ENCODE assay signal across 8 cellular contexts in the genomic region with DNA sequence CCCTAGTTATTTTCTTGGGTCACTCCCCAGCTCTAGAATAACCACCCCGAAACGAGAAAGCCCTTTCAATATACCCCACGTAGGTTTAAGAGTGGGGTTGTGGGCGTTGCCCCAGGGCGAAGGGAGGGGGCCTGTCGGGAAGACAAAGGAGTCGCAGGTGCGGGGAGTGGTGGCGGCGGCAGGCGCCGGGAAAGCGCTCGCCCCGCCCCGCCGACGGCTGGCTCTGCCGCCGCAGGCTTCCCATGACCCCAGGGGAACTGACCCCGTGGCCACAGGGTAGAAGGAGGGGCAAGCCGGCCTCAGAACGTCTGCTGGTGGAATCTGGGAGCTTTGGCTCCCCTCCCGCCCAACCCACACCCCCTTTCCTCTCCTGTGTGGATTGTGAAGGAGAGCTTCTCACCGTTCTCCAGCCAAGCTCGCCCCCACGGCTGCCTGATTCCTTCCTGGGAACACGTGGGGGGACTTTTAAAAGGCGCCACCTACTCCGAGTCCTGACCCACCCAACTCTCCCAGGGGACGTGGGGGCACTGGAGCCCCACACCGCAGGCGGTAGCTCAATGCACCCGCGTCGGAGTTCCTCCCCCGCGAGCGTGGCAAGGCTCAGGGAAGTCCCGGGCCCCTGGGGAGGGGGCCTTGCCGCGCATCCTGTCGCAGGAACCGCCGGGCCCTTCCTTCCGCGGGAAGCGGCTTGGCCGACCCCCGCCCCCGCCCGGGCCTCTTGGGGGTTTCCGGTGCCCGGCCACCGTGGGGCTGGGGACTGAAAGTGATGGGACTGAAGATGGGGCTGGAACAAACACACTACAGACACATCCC. TPM values are rescaled to one million over a fixed set of nuclear protein-coding genes. Genes with fewer than 3 reads are reported as not detected.
DNase-seq lines count a peak whose midpoint lies in the region; ATAC-seq, FAIRE-seq and TF ChIP-seq lines count a peak whose summit lies in the region.

No MANE protein-coding gene starts in this region.

- H3K4me3 ChIP-seq in SJSA1, result peak overlapping the region; percentile 76
- H3K4me3 ChIP-seq in ovary, result peak overlapping the region; percentile 86

- H3K9me3 ChIP-seq in SJSA1 (replicated peaks) (no peaks in the 10 kb centered on the region), ovary (no peaks in the 10 kb centered on the region)

- FAIRE-seq in D721Med (lab: Jason Lieb, UNC), result no peak

- TF ChIP-seq CTCF in D721Med (IDR thresholded peaks at IDR 0.05; ENCODE audit: insufficient read depth, missing control alignments), result no peak
- TF ChIP-seq CTCF in glutamatergic neuron (IDR thresholded peaks at IDR 0.05; ENCODE audit: partially characterized antibody, unreplicated experiment), result no peak
- no peak for TF ChIP-seq CTCF in ovary (IDR thresholded peaks at IDR 0.05)

- peak; percentile 69 for DNase-seq in D721Med (ENCODE audit: insufficient read length, low spot score)
- no peak for DNase-seq in SJSA1 (ENCODE audit: low read depth in 1 of 2, low spot score in 2 of 2)
- DNase-seq in glutamatergic neuron, result peak; percentile 96
- peak; percentile 83 to 90 (median 85) for DNase-seq in ovary

- H3K27ac ChIP-seq in SJSA1 (no peak overlapping the region), ovary (peak overlapping the region; percentile 83 to 88)

- no peaks in the 10 kb centered on the region for H3K27me3 ChIP-seq in SJSA1 (replicated peaks)
- no peaks in the 10 kb centered on the region for H3K27me3 ChIP-seq in ovary

- 5 to 9% (median 6%) methylated on average over 51 to 55 of the region's 55 CpGs for WGBS in ovary, 3 donors

- no peaks in the 10 kb centered on the region for H3K27me3 Mint-ChIP-seq in activated naive CD4-positive, alpha-beta T cell treated with anti-CD3 and anti-CD28 coated beads, Interleukin-2, amount 50 U/mL, for 24 hours
- peaks cover 30% of the 10 kb centered on the region for H3K27me3 Mint-ChIP-seq in glutamatergic neuron (ENCODE audit: unreplicated experiment)

- H3K27ac Mint-ChIP-seq in activated naive CD4-positive, alpha-beta T cell treated with anti-CD3 and anti-CD28 coated beads, Interleukin-2, amount 50 U/mL, for 24 hours, result peak overlapping the region; percentile 98
- H3K27ac Mint-ChIP-seq in glutamatergic neuron (ENCODE audit: unreplicated experiment), result peak overlapping the region; percentile 98

- no peak for TF ChIP-seq EP300 in ovary (IDR thresholded peaks at IDR 0.05)

- intact Hi-C loops in ovary (cut with DNase I), result no loop called here

- peak overlapping the region; percentile 98 for H3K4me3 Mint-ChIP-seq in activated naive CD4-positive, alpha-beta T cell treated with anti-CD3 and anti-CD28 coated beads, Interleukin-2, amount 50 U/mL, for 24 hours
- peak overlapping the region; percentile 93 for H3K4me3 Mint-ChIP-seq in glutamatergic neuron (ENCODE audit: unreplicated experiment)

- H3K36me3 Mint-ChIP-seq in activated naive CD4-positive, alpha-beta T cell treated with anti-CD3 and anti-CD28 coated beads, Interleukin-2, amount 50 U/mL, for 24 hours, result peaks cover 8% of the 10 kb centered on the region
- H3K36me3 Mint-ChIP-seq in glutamatergic neuron (ENCODE audit: unreplicated experiment), result no peaks in the 10 kb centered on the region

- H3K36me3 ChIP-seq in SJSA1, result peaks cover 26% of the 10 kb centered on the region
- no peaks in the 10 kb centered on the region for H3K36me3 ChIP-seq in ovary

- no peak for TF ChIP-seq POLR2A in ovary (IDR thresholded peaks at IDR 0.05)

- ATAC-seq in HG03571 (IDR thresholded peaks at IDR 0.05; ENCODE audit: unreplicated experiment) (peak; percentile 25), HG03521 (IDR thresholded peaks at IDR 0.05; ENCODE audit: unreplicated experiment) (no peak), GM21723 (IDR thresholded peaks at IDR 0.05; ENCODE audit: unreplicated experiment) (no peak)

- H3K4me1 ChIP-seq in SJSA1 (replicated peaks), result peaks cover 22% of the 10 kb centered on the region
- peaks cover 3% of the 10 kb centered on the region for H3K4me1 ChIP-seq in ovary (ENCODE audit: insufficient read depth)

- no peaks in the 10 kb centered on the region for H3K9me3 Mint-ChIP-seq in activated naive CD4-positive, alpha-beta T cell treated with anti-CD3 and anti-CD28 coated beads, Interleukin-2, amount 50 U/mL, for 24 hours
- peaks cover 28% of the 10 kb centered on the region for H3K9me3 Mint-ChIP-seq in glutamatergic neuron (ENCODE audit: unreplicated experiment)

- peaks cover 45% of the 10 kb centered on the region for H3K4me1 Mint-ChIP-seq in activated naive CD4-positive, alpha-beta T cell treated with anti-CD3 and anti-CD28 coated beads, Interleukin-2, amount 50 U/mL, for 24 hours
- H3K4me1 Mint-ChIP-seq in glutamatergic neuron (ENCODE audit: low read depth, unreplicated experiment), result peaks cover 6% of the 10 kb centered on the region

RNA-seq across cellular contexts. Expression of gene IER2, which starts 5.5 kb away (rescaled TPM):
- 12.3 and 25.5 TPM in 2 replicates for total RNA-seq in SJSA1 (2014; rRNA removed; shearing (Covaris generic))
- total RNA-seq in glutamatergic neuron (ENCODE audit: unreplicated experiment) (109 TPM), ovary (100 to 1,000 TPM in 3 of 7 donors, 10 to 100 TPM in 4; 55.3 to 301 (median 82.8) TPM)
- polyA plus RNA-seq in ovary, result 10 to 100 TPM; 47.4 to 64.4 TPM

RNA-seq across cellular contexts. Expression of gene STX10, which starts 5.5 kb away (rescaled TPM):
- 106 and 125 TPM in 2 replicates for total RNA-seq in SJSA1 (2014; rRNA removed; shearing (Covaris generic))
- total RNA-seq in glutamatergic neuron (ENCODE audit: unreplicated experiment) (17.2 TPM), ovary (10 to 100 TPM; 36.5 to 54.8 (median 43.0) TPM)
- polyA plus RNA-seq in ovary, result 10 to 100 TPM; 15.3 to 57.8 TPM

RNA-seq across cellular contexts. Expression of gene NACC1, which starts 37.6 kb away (rescaled TPM):
- total RNA-seq in SJSA1 (2014; rRNA removed; shearing (Covaris generic)), result 48.9 and 75.9 TPM in 2 replicates
- total RNA-seq in glutamatergic neuron (ENCODE audit: unreplicated experiment) (68.6 TPM), ovary (10 to 100 TPM in 6 of 7 donors, 1 to 10 TPM in 1; 5.1 to 31.4 (median 21.8) TPM)
- 10 to 100 TPM in 1 of 2 donors, 1 to 10 TPM in 1; 3.2 to 14.8 TPM for polyA plus RNA-seq in ovary

RNA-seq across cellular contexts. Expression of gene TRMT1, which starts 39.1 kb away (rescaled TPM):
- 29.6 and 49.9 TPM in 2 replicates for total RNA-seq in SJSA1 (2014; rRNA removed; shearing (Covaris generic))
- total RNA-seq in glutamatergic neuron (ENCODE audit: unreplicated experiment) (29.2 TPM), ovary (10 to 100 TPM; 23.6 to 54.8 (median 38.7) TPM)
- polyA plus RNA-seq in ovary, result 10 to 100 TPM in 1 of 2 donors, 1 to 10 TPM in 1; 7.6 to 37.2 TPM

RNA-seq across cellular contexts. Expression of gene LYL1, which starts 53.0 kb away (rescaled TPM):
- total RNA-seq in SJSA1 (2014; rRNA removed; shearing (Covaris generic)), result not detected in 2 replicates
- total RNA-seq in glutamatergic neuron (ENCODE audit: unreplicated experiment) (1.3 TPM), ovary (1 to 10 TPM; 2.9 to 7.4 (median 6.7) TPM)
- 1 to 10 TPM in 1 of 2 donors, under 1 TPM in 1; 0.90 to 5.0 TPM for polyA plus RNA-seq in ovary

Comparison
In these comparisons a context has a peak if more than half of its experiments do, and no peak if none do; other contexts are left out.
1. DNase-seq: peak in D721Med (single experiment), glutamatergic neuron (single experiment) and ovary (5 of 5); none in SJSA1 (0 of 2).